In genomic region chr11:129828301-129828836, GRCh38 we compare ENCODE assay signal across 10 cellular contexts. TPM values are rescaled to one million over a fixed set of nuclear protein-coding genes. Genes with fewer than 3 reads are reported as not detected.
DNase-seq lines count a peak whose midpoint lies in the region; ATAC-seq, FAIRE-seq and TF ChIP-seq lines count a peak whose summit lies in the region.
"Had no signal": no experiment of that assay in that cellular context is flagged by ENCODE, and none has a peak within 500 bp of the region (broad histone marks: within the 10 kb centered on the region; RNA-seq: fewer than 3 reads in every experiment).

No MANE protein-coding gene starts in this region.

- ATAC-seq in A549 = peak; percentile 40 to 54; a peak in 2 of 6 replicates
- ATAC-seq in HepG2 = peak; percentile 91

- H3K36me3 ChIP-seq in HepG2 (replicated peaks in 1 of 2; ENCODE audit: control insufficient read depth in 1 of 2, insufficient read depth in 2 of 2, low read length in 2 of 2) = peaks cover 0 to 1% of the 10 kb centered on the region in 2 experiments; a peak in 1 of 5 replicates

- peaks cover 12% of the 10 kb centered on the region; the same call in 1 of the 3 replicates for H3K4me1 ChIP-seq in A549
- peaks cover 69% of the 10 kb centered on the region for H3K4me1 ChIP-seq in HepG2 (ENCODE audit: insufficient read depth, low read length)
- H3K4me1 ChIP-seq: testis had no signal

- peak overlapping the region; percentile 28 for H3K9ac ChIP-seq in HepG2 (ENCODE audit: insufficient read depth, low read depth, low read length)

- TF ChIP-seq RAD21 in A549 (conservative IDR thresholded peaks at IDR 0.05 in 1 of 2, IDR thresholded peaks at IDR 0.05 in 1 of 2) (no peak), HepG2 (CRISPR knock-in tag; IDR thresholded peaks at IDR 0.05) (no peak)

- peaks cover 40% of the 10 kb centered on the region for H3K79me2 ChIP-seq in HepG2 (ENCODE audit: insufficient read depth, low read length)

- CTCF ChIA-PET in A549 (lab: Yijun Ruan, JAX) = interaction anchor here (0.5 to 0.9 kb wide), 3 partner anchors 9 to 415 kb away, joined by 3 read pairs; no protein-coding TSS in a partner anchor
- CTCF ChIA-PET in HepG2 (lab: Yijun Ruan, JAX; ENCODE audit: low intra/inter-chr PET ratio, low total read pairs) = no interaction called here

- TF ChIP-seq CTCF in A549 (IDR thresholded peaks at IDR 0.05) (no peak), VCaP (conservative IDR thresholded peaks at IDR 0.05) (no peak), HepG2 (CRISPR knock-in tag; IDR thresholded peaks at IDR 0.05) (peak; percentile 30; the same call in 1 of the 2 replicates)

- intact Hi-C loops in HepG2 (cut with micrococcal nuclease; ENCODE audit: unreplicated experiment) = loop anchor here (5.0 kb wide), 1 partner anchor 41 kb away; no protein-coding TSS in a partner anchor

- no peak for FAIRE-seq in A549 (lab: Jason Lieb, UNC)
- peak; percentile 69 for FAIRE-seq in HepG2 (lab: Jason Lieb, UNC)

- 13% methylated on average over 9 of the region's 9 CpGs for WGBS in A549 (ENCODE audit: missing lambda C conversion rate)
- under 1% methylated on average over 9 of the region's 9 CpGs for WGBS in HepG2 (ENCODE audit: low lambda C conversion rate)

- H3K9me3 ChIP-seq in A549 (no peaks in the 10 kb centered on the region), HepG2 (ENCODE audit: low read length) (no peaks in the 10 kb centered on the region)
- H3K9me3 ChIP-seq: testis had no signal

- no peak overlapping the region for H2AFZ ChIP-seq in HepG2 (ENCODE audit: low read length)

- no peaks in the 10 kb centered on the region for H3K27me3 ChIP-seq in HepG2 (ENCODE audit: control insufficient read depth in 1 of 2, insufficient read depth in 2 of 2, low read length in 2 of 2)
- H3K27me3 ChIP-seq: testis had no signal

- in situ Hi-C loops in HepG2 (cut with HindIII; ENCODE audit: extremely low pct_ligation_motif_present, low pct_unique_long_range_greater_than_20kb) = no loop called here

- H4K20me1 ChIP-seq in HepG2 (ENCODE audit: insufficient read depth, low read length) = no peaks in the 10 kb centered on the region

- BruUV-seq in HepG2 (replicated peaks; lab: Mats Ljungman, UMichigan) = no TSS peak

- peak overlapping the region; percentile 49 for H3K4me2 ChIP-seq in A549
- peak overlapping the region; percentile 52 for H3K4me2 ChIP-seq in HepG2 (ENCODE audit: low read depth, low read length)

- H3K27ac ChIP-seq in A549 (no peak overlapping the region), VCaP (peak overlapping the region; percentile 76), HepG2 (ENCODE audit: extremely low read length, insufficient read depth, low read length) (peak overlapping the region; percentile 87)
- H3K27ac ChIP-seq: testis had no signal

- no peak for TF ChIP-seq POLR2A in A549 (IDR thresholded peaks at IDR 0.05; ENCODE audit: low read length)
- peak in 1 of 2 experiments; percentile 35; a peak in 1 of 4 replicates for TF ChIP-seq POLR2A in HepG2 (IDR thresholded peaks at IDR 0.05; ENCODE audit: insufficient read depth in 1 of 2, low read depth in 2 of 2, low read length in 2 of 2)

- H3K4me3 ChIP-seq in A549 = no peak overlapping the region
- no peak overlapping the region for H3K4me3 ChIP-seq in HepG2 (replicated peaks in 1 of 3; ENCODE audit: insufficient read depth in 1 of 3, low read depth in 2 of 3, low read length in 3 of 3)
- H3K4me3 ChIP-seq: testis had no signal

- POLR2A ChIA-PET in A549 (lab: Yijun Ruan, JAX) (no interaction called here), HepG2 (lab: Yijun Ruan, JAX) (interaction anchor here (0.6 to 1.4 kb wide), 7 partner anchors 12 to 353 kb away, joined by 3 to 29 read pairs (median 4); partner anchors contain the start of genes PRDM10 and TMEM45B)

- no peak for TF ChIP-seq EP300 in A549 (IDR thresholded peaks at IDR 0.05)
- TF ChIP-seq EP300 in HepG2 (IDR thresholded peaks at IDR 0.05; ENCODE audit: low read depth in 2 of 2, low read length in 2 of 2) = peak in 1 of 2 experiments; percentile 78; a peak in 2 of 4 replicates
- TF ChIP-seq EP300 in HepG2 (CRISPR knock-in tag; IDR thresholded peaks at IDR 0.05; ENCODE audit: borderline replicate concordance) = peak; percentile 41; the same call in 1 of the 2 replicates

- DNase-seq in A549 (ENCODE audit: low read depth in 1 of 2, low spot score in 1 of 2) = no peak
- peak; percentile 89 for DNase-seq in NCI-H1105 treated with DMSO at 0.1 percent for 48 hours (lab: John Stamatoyannopoulos, UW)
- DNase-seq in HepG2 (ENCODE audit: low spot score) = peak; percentile 93
- DNase-seq in activated naive CD4-positive, alpha-beta T cell (lab: John Stamatoyannopoulos, UW) = no peak
- DNase-seq in COLO829 (ENCODE audit: low spot score) = no peak
- no peak for DNase-seq in OCI-M2 (lab: John Stamatoyannopoulos, UW; ENCODE audit: unreplicated experiment)
- no peak for DNase-seq in globus pallidus (ENCODE audit: low spot score)
- DNase-seq: stimulated activated CD4-positive, alpha-beta T cell treated with anti-CD3 and anti-CD28 coated beads, Interleukin-4, amount 100 ng/mL, for 1 hour; testis had no signal

TF ChIP-seq in A549, 52 proteins besides CTCF, POLR2A, EP300 and RAD21 (continues in another document):
- TF ChIP-seq RARB (CRISPR knock-in tag; IDR thresholded peaks at IDR 0.05) (no peak), JUNB (IDR thresholded peaks at IDR 0.05) (no peak), CHD2 (IDR thresholded peaks at IDR 0.05; ENCODE audit: low read length, partially characterized antibody) (no peak)

TF ChIP-seq in HepG2, 621 proteins besides CTCF, POLR2A, EP300 and RAD21 (continues in another document):
- no peak for TF ChIP-seq KDM4B (CRISPR knock-in tag; IDR thresholded peaks at IDR 0.05)
- peak; percentile 63; the same call in 1 of the 2 replicates for TF ChIP-seq GFI1 (CRISPR knock-in tag; IDR thresholded peaks at IDR 0.05; ENCODE audit: borderline replicate concordance)
- TF ChIP-seq PAXIP1 (CRISPR knock-in tag; conservative IDR thresholded peaks at IDR 0.05) = peak; percentile 94
- no peak for TF ChIP-seq ZNF570 (CRISPR knock-in tag; IDR thresholded peaks at IDR 0.05; ENCODE audit: borderline replicate concordance)
- no peak for TF ChIP-seq GZF1 (CRISPR knock-in tag; IDR thresholded peaks at IDR 0.05)
- TF ChIP-seq KLF12 (CRISPR knock-in tag; IDR thresholded peaks at IDR 0.05; ENCODE audit: borderline replicate concordance) = no peak
- no peak for TF ChIP-seq ZNF230 (CRISPR knock-in tag; IDR thresholded peaks at IDR 0.05)
- no peak for TF ChIP-seq ZNF329 (CRISPR knock-in tag; IDR thresholded peaks at IDR 0.05; ENCODE audit: low read depth)

RNA-seq across cellular contexts. Expression of gene TMEM45B, which starts 12.7 kb away (rescaled TPM):
- polyA plus RNA-seq in A549 (2011; rRNA removed) = 0.13 and 0.44 TPM in 2 replicates
- polyA plus RNA-seq in A549 (2012; cell fraction: cytosol; rRNA removed) = 0.04 TPM in 2 replicates
- 0.02 TPM in 1 of 2 replicates, not detected in the other for polyA plus RNA-seq in A549 (2012; cell fraction: nucleus; rRNA removed)
- not detected in 3 replicates for polyA plus RNA-seq in A549 (2017; fragmentation: RNase III; extraction: RNeasy Plus Mini Kit Qiagen cat#74134 plus additional on column Dnase treatment)
- polyA minus RNA-seq in A549 (2011; rRNA and poly(A)+ RNA removed) = not detected in 2 replicates
- total RNA-seq in HepG2 (2016; rRNA removed; fragmentation: Illumina TruSeq; extraction: Trizol) = 17.3 and 29.1 TPM in 2 replicates
- 4.8 and 5.2 TPM in 2 replicates for total RNA-seq in HepG2 (2016; cell fraction: cytosol; rRNA removed; fragmentation: Illumina TruSeq; extraction: Trizol; ENCODE audit: low read depth)
- total RNA-seq in HepG2 (2016; cell fraction: insoluble cytoplasmic fraction; rRNA removed; fragmentation: Illumina TruSeq; extraction: Trizol) = 17.2 and 31.3 TPM in 2 replicates
- total RNA-seq in HepG2 (2016; cell fraction: membrane; rRNA removed; fragmentation: Illumina TruSeq; extraction: Trizol) = 8.3 and 11.1 TPM in 2 replicates
- 26.2 and 28.6 TPM in 2 replicates for total RNA-seq in HepG2 (2016; cell fraction: nucleus; rRNA removed; fragmentation: Illumina TruSeq; extraction: Trizol)
- polyA plus RNA-seq in HepG2 (2011; rRNA removed) = 181 and 248 TPM in 2 replicates
- polyA plus RNA-seq in HepG2 (2011; cell fraction: cytosol; rRNA removed) = 203 and 223 TPM in 2 replicates
- 104 and 141 TPM in 2 replicates for polyA plus RNA-seq in HepG2 (2011; cell fraction: nucleus; rRNA removed)
- 166 and 200 TPM in 2 replicates for polyA plus RNA-seq in HepG2 (2012)
- 5.1 and 7.6 TPM in 2 replicates for polyA plus RNA-seq in HepG2 (2016; cell fraction: cytosol; fragmentation: Illumina TruSeq; extraction: Trizol; ENCODE audit: low read depth)
- 13.8 and 13.9 TPM in 2 replicates for polyA plus RNA-seq in HepG2 (2016; cell fraction: insoluble cytoplasmic fraction; fragmentation: Illumina TruSeq; extraction: Trizol; ENCODE audit: low read depth)
- 7.9 and 8.9 TPM in 2 replicates for polyA plus RNA-seq in HepG2 (2016; cell fraction: membrane; fragmentation: Illumina TruSeq; extraction: Trizol; ENCODE audit: low read depth)
- polyA plus RNA-seq in HepG2 (2016; cell fraction: nucleus; fragmentation: Illumina TruSeq; extraction: Trizol; ENCODE audit: insufficient read depth, low read depth) = 45.8 and 46.5 TPM in 2 replicates
- 18.8 and 244 TPM in 2 replicates for polyA minus RNA-seq in HepG2 (2011; rRNA and poly(A)+ RNA removed; ENCODE audit: low replicate concordance)
- 39.7 and 62.5 TPM in 2 replicates for polyA minus RNA-seq in HepG2 (2011; cell fraction: cytosol; rRNA and poly(A)+ RNA removed)
- polyA minus RNA-seq in HepG2 (2011; cell fraction: nucleus; rRNA and poly(A)+ RNA removed) = 45.2 and 49.5 TPM in 2 replicates

Comparison
In these comparisons a context has a peak if more than half of its experiments do, and no peak if none do; other contexts are left out.
1. DNase-seq: peak in NCI-H1105 treated with DMSO at 0.1 percent for 48 hours (single experiment) and HepG2 (single experiment); none in A549 (0 of 2), activated naive CD4-positive, alpha-beta T cell (0 of 4), COLO829 (single experiment), OCI-M2 (single experiment) and globus pallidus (single experiment).
2. H3K27ac ChIP-seq: peak in VCaP (single experiment) and HepG2 (single experiment); none in A549 (0 of 2).
3. RNA of gene TMEM45B, which starts 12.7 kb away (polyA plus RNA-seq): 5.1 to 248 TPM in HepG2; 0.02 to 0.44 TPM in A549; every median in the first group is over 4 times any median in the second.
4. Of the 38 proteins assayed by ChIP-seq in both HepG2 and A549: peak only in HepG2: CTCF, EP300, FOSL2, HDAC2, HMGXB4, JUN and 5 more; only in A549: none; in both: none; in neither: 25; mixed calls (peak in some experiments, not most) for 2.